ENCODE assay signal across 28 cellular contexts in the genomic region with DNA sequence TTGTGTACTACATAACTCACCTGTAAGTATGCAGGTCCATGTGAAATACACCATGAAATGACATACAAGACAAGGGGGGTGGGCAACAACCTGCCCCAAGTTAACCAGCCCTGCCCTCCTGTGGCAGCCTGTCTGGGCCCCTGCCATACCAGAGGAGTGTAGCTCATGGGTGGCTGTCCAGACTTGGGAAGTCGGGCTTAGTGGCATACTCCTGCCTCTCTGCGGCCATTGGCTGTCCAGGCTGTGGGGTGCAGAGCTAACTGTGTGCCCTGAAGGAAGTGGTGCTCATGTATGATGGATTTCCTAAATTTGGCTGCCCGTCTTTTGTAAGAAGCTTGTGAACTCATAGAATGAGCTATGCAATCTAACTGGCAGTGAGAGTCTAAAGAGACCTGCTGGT.
"Had no signal": no experiment of that assay in that cellular context is flagged by ENCODE, and none has a peak within 500 bp of the region (broad histone marks: within the 10 kb centered on the region; RNA-seq: fewer than 3 reads in every experiment).

No MANE protein-coding gene starts in this region.

- H3K27me3 Mint-ChIP-seq: naive B cell; stimulated activated memory B cell treated with anti-CD40 and anti-IgM and Interleukin-4, amounts not matched to agents 10 μg/mL and 1 μg/mL and 100 μg/mL, for 72 hours; stimulated activated naive CD8-positive, alpha-beta T cell treated with anti-CD3 and anti-CD28 coated beads, Interleukin-15, amount 100 ng/mL, for 72 hours; type B pancreatic cell had no signal

- ATAC-seq: heart left ventricle; left colon; left lung; natural killer cell; sciatic nerve; stimulated activated memory B cell treated with anti-CD40 and anti-IgM and Interleukin-4, amounts not matched to agents 10 μg/mL and 1 μg/mL and 100 μg/mL, for 72 hours; stimulated activated naive CD8-positive, alpha-beta T cell treated with anti-CD3 and anti-CD28 coated beads, Interleukin-15, amount 100 ng/mL, for 72 hours had no signal

- H2AFZ ChIP-seq: neural progenitor cell, parathyroid adenoma had no signal

- H3K27me3 ChIP-seq: heart left ventricle, left lung, neural progenitor cell, neutrophil, spleen, tibial nerve, uterus had no signal

- H3K27ac Mint-ChIP-seq: nephron progenitor cell; neural progenitor cell; stimulated activated naive CD8-positive, alpha-beta T cell treated with anti-CD3 and anti-CD28 coated beads, Interleukin-15, amount 100 ng/mL, for 72 hours; type B pancreatic cell had no signal

- H3K4me1 ChIP-seq: neural progenitor cell, parathyroid adenoma, prostate gland, tibial nerve, uterus had no signal

- H3K4me3 Mint-ChIP-seq: immature natural killer cell; naive B cell; natural killer cell; nephron progenitor cell; neural progenitor cell; stimulated activated memory B cell treated with anti-CD40 and anti-IgM and Interleukin-4, amounts not matched to agents 10 μg/mL and 1 μg/mL and 100 μg/mL, for 72 hours; stimulated activated naive CD8-positive, alpha-beta T cell treated with anti-CD3 and anti-CD28 coated beads, Interleukin-15, amount 100 ng/mL, for 72 hours; type B pancreatic cell had no signal

- H3K36me3 Mint-ChIP-seq: natural killer cell had no signal

- H3K9me3 Mint-ChIP-seq: immature natural killer cell; naive B cell; natural killer cell; nephron progenitor cell; neural progenitor cell; stimulated activated memory B cell treated with anti-CD40 and anti-IgM and Interleukin-4, amounts not matched to agents 10 μg/mL and 1 μg/mL and 100 μg/mL, for 72 hours; stimulated activated naive CD8-positive, alpha-beta T cell treated with anti-CD3 and anti-CD28 coated beads, Interleukin-15, amount 100 ng/mL, for 72 hours; type B pancreatic cell had no signal

- H3K9me3 ChIP-seq: heart left ventricle, left lung, neutrophil, prostate gland, spleen, tibial nerve, uterus had no signal

- H3K79me2 ChIP-seq: parathyroid adenoma had no signal

- DNase-seq: heart left ventricle; hypothalamus; immature natural killer cell; kidney; left colon; left lung; naive B cell; natural killer cell; nephron progenitor cell; occipital lobe; retina; right cardiac atrium; small intestine; spleen; stimulated activated CD4-positive, alpha-beta T cell treated with anti-CD3 and anti-CD28 coated beads, Interleukin-4, amount 100 ng/mL, for 24 hours; stimulated activated naive CD4-positive, alpha-beta T cell treated with Interleukin-2 at 50 U/mL for 16 hours; stimulated activated naive CD8-positive, alpha-beta T cell treated with anti-CD3 and anti-CD28 coated beads, Interleukin-15, amount 100 ng/mL, for 72 hours; substantia nigra; uterus had no signal

- H3K4me2 ChIP-seq: neural progenitor cell had no signal

- H3K4me3 ChIP-seq: heart left ventricle, left lung, lung, neural progenitor cell, prostate gland, spleen, tibial nerve, uterus had no signal

- H3K36me3 ChIP-seq: neural progenitor cell, uterus had no signal

- H3K4me1 Mint-ChIP-seq: neural progenitor cell had no signal

- H3K27ac ChIP-seq: heart left ventricle, left lung, neural progenitor cell, neutrophil, parathyroid adenoma, prostate gland, spleen, tibial nerve, uterus had no signal
